In the genomic region with DNA sequence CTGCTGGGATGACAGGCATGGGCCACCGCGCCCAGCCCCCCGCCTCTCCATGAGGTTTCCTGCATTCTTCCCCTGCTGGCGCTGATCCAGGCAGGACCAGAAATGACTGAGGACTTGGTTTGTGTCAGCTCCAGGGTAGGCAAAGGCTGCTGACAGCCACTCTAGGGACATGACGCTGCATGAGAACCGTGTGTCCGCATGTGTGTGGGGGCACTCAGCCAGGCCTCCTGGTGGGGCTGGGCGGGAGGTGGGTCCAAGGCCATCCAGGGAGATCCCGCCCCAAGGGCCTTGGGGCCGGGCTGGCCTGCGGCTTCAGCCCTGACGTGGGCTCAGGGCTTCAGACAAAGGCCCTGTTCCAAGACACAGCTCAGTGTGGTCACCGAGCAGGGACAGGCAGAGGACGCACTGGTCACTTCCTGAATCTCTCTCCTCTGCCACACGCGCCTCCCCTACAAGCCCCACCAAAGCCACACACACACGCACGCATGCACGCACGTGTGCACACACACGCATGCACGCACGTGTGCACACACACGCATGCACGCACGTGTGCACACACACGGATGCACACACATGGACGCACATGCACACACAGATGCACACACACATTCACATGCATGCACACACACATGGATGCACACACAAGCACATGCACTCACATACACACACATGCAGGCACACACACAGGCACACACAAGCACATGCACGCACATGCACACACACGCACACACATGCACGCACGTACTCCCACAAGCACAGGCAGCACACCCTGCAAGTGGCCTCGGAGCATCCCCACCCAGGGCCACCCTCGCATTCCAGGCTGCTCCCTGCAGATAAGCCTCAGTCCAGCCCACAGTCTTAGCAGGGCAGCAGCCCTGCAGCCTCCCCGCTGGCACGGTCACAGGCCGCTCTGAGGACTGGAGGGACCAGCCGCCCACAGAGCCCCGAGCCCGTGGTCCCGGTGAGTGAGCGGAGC, we compare ENCODE assay signal across 16 cellular contexts. TPM values are rescaled to one million over a fixed set of nuclear protein-coding genes. Genes with fewer than 3 reads are reported as not detected.
DNase-seq lines count a peak whose midpoint lies in the region; ATAC-seq, FAIRE-seq and TF ChIP-seq lines count a peak whose summit lies in the region.
"Had no signal": no experiment of that assay in that cellular context is flagged by ENCODE, and none has a peak within 500 bp of the region (broad histone marks: within the 10 kb centered on the region; RNA-seq: fewer than 3 reads in every experiment).

No MANE protein-coding gene starts in this region.

- peak overlapping the region; percentile 28 for H3K4me3 Mint-ChIP-seq in activated naive CD8-positive, alpha-beta T cell treated with anti-CD3 and anti-CD28 coated beads, Interleukin-2, amount 10 ng/mL, durations not matched to agents 7 days and 5 days
- H3K4me3 Mint-ChIP-seq in activated naive CD8-positive, alpha-beta T cell treated with anti-CD3 and anti-CD28 coated beads, Interleukin-2, amount 50 U/mL, for 24 hours = no peak overlapping the region
- H3K4me3 Mint-ChIP-seq: activated B cell treated with CpG ODN at 0.5 μM for 24 hours had no signal

- H3K4me1 Mint-ChIP-seq in activated naive CD8-positive, alpha-beta T cell treated with anti-CD3 and anti-CD28 coated beads, Interleukin-2, amount 10 ng/mL, durations not matched to agents 7 days and 5 days = peaks cover 25% of the 10 kb centered on the region
- peaks cover 9% of the 10 kb centered on the region for H3K4me1 Mint-ChIP-seq in activated naive CD8-positive, alpha-beta T cell treated with anti-CD3 and anti-CD28 coated beads, Interleukin-2, amount 50 U/mL, for 24 hours
- H3K4me1 Mint-ChIP-seq: activated B cell treated with CpG ODN at 0.5 μM for 24 hours; activated T-helper 17 cell treated with anti-CD3 and anti-CD28 coated beads, Interleukin-2, amount 50 U/mL, for 72 hours had no signal

- in situ Hi-C loops in KBM-7 (cut with MboI; ENCODE audit: low pct_unique_long_range_greater_than_20kb, low sequenced_read_pairs) = no loop called here

- WGBS in right lobe of liver (ENCODE audit: insufficient coverage, low coverage, low lambda C conversion rate, missing lambda C conversion rate) = 51% methylated on average over 12 of the region's 42 CpGs

- H3K27me3 ChIP-seq in right lobe of liver = no peaks in the 10 kb centered on the region
- H3K27me3 ChIP-seq: esophagus muscularis mucosa, uterus had no signal

- H3K27ac Mint-ChIP-seq in activated naive CD8-positive, alpha-beta T cell treated with anti-CD3 and anti-CD28 coated beads, Interleukin-2, amount 10 ng/mL, durations not matched to agents 7 days and 5 days = peak overlapping the region; percentile 84
- H3K27ac Mint-ChIP-seq in activated naive CD8-positive, alpha-beta T cell treated with anti-CD3 and anti-CD28 coated beads, Interleukin-2, amount 50 U/mL, for 24 hours = no peak overlapping the region
- H3K27ac Mint-ChIP-seq: activated B cell treated with CpG ODN at 0.5 μM for 24 hours; activated T-helper 17 cell treated with anti-CD3 and anti-CD28 coated beads, Interleukin-2, amount 50 U/mL, for 72 hours had no signal

- TF ChIP-seq CTCF in cardiac fibroblast (IDR thresholded peaks at IDR 0.05; ENCODE audit: low read depth, low read length) (no peak), right lobe of liver (IDR thresholded peaks at IDR 0.05) (no peak)

- no peaks in the 10 kb centered on the region for H3K36me3 Mint-ChIP-seq in activated naive CD8-positive, alpha-beta T cell treated with anti-CD3 and anti-CD28 coated beads, Interleukin-2, amount 10 ng/mL, durations not matched to agents 7 days and 5 days
- no peaks in the 10 kb centered on the region for H3K36me3 Mint-ChIP-seq in activated naive CD8-positive, alpha-beta T cell treated with anti-CD3 and anti-CD28 coated beads, Interleukin-2, amount 50 U/mL, for 24 hours (ENCODE audit: low read depth)

- H3K4me1 ChIP-seq in right lobe of liver = no peaks in the 10 kb centered on the region

- no peak for TF ChIP-seq POLR2A in right lobe of liver (IDR thresholded peaks at IDR 0.05)

- POLR2A ChIA-PET in activated naive CD8-positive, alpha-beta T cell treated with anti-CD3 and anti-CD28 coated beads, Interleukin-2, amount 10 ng/mL, durations not matched to agents 7 days and 5 days (lab: Charles Lee) = interaction anchor here (0.9 to 1.9 kb wide), 3 partner anchors 10 to 178 kb away, joined by 3 to 5 read pairs (median 3); a partner anchor contains a TSS

- H3K9me3 Mint-ChIP-seq in activated naive CD8-positive, alpha-beta T cell treated with anti-CD3 and anti-CD28 coated beads, Interleukin-2, amount 10 ng/mL, durations not matched to agents 7 days and 5 days = no peaks in the 10 kb centered on the region
- no peaks in the 10 kb centered on the region for H3K9me3 Mint-ChIP-seq in activated naive CD8-positive, alpha-beta T cell treated with anti-CD3 and anti-CD28 coated beads, Interleukin-2, amount 50 U/mL, for 24 hours
- H3K9me3 Mint-ChIP-seq: activated B cell treated with CpG ODN at 0.5 μM for 24 hours; activated T-helper 17 cell treated with anti-CD3 and anti-CD28 coated beads, Interleukin-2, amount 50 U/mL, for 72 hours had no signal

- no peak for DNase-seq in activated naive CD8-positive, alpha-beta T cell treated with anti-CD3 and anti-CD28 coated beads, Interleukin-2, amount 10 ng/mL, durations not matched to agents 7 days and 5 days
- no peak for DNase-seq in activated naive CD8-positive, alpha-beta T cell treated with anti-CD3 and anti-CD28 coated beads, Interleukin-2, amount 50 U/mL, for 24 hours
- peak; percentile 58 to 63 for DNase-seq in cardiac fibroblast (ENCODE audit: low read depth in 2 of 2)
- peak in 1 of 3 donors; percentile 61 for DNase-seq in right lobe of liver
- DNase-seq in urothelium cell line (ENCODE audit: low spot score) = no peak
- no peak for DNase-seq in KBM-7
- no peak for DNase-seq in RCC 7860 (ENCODE audit: low spot score)
- DNase-seq: activated B cell treated with CpG ODN at 0.5 μM for 24 hours; central memory CD4-positive, alpha-beta T cell; HCEC 1CT; NCI-H1105; uterus had no signal

- H3K9me3 ChIP-seq in right lobe of liver = no peaks in the 10 kb centered on the region
- H3K9me3 ChIP-seq: esophagus muscularis mucosa, uterus had no signal

- intact Hi-C loops in right lobe of liver (cut with DNase I) = no loop called here

- no peak overlapping the region for H3K27ac ChIP-seq in right lobe of liver
- H3K27ac ChIP-seq: uterus had no signal

- FAIRE-seq in urothelium cell line (lab: Jason Lieb, UNC) = peak; percentile 98
- FAIRE-seq in RCC 7860 (lab: Jason Lieb, UNC) = no peak

- no peaks in the 10 kb centered on the region for H3K27me3 Mint-ChIP-seq in activated naive CD8-positive, alpha-beta T cell treated with anti-CD3 and anti-CD28 coated beads, Interleukin-2, amount 10 ng/mL, durations not matched to agents 7 days and 5 days
- H3K27me3 Mint-ChIP-seq in activated naive CD8-positive, alpha-beta T cell treated with anti-CD3 and anti-CD28 coated beads, Interleukin-2, amount 50 U/mL, for 24 hours = no peaks in the 10 kb centered on the region
- H3K27me3 Mint-ChIP-seq: activated B cell treated with CpG ODN at 0.5 μM for 24 hours; activated T-helper 17 cell treated with anti-CD3 and anti-CD28 coated beads, Interleukin-2, amount 50 U/mL, for 72 hours had no signal

- no peaks in the 10 kb centered on the region for H3K36me3 ChIP-seq in right lobe of liver
- H3K36me3 ChIP-seq: uterus had no signal

- H3K4me3 ChIP-seq in cardiac fibroblast (replicated peaks in 1 of 2; ENCODE audit: low read depth in 2 of 2, low read length in 2 of 2) (no peak overlapping the region), right lobe of liver (no peak overlapping the region)
- H3K4me3 ChIP-seq: esophagus muscularis mucosa, uterus had no signal

- ATAC-seq in activated naive CD8-positive, alpha-beta T cell treated with anti-CD3 and anti-CD28 coated beads, Interleukin-2, amount 10 ng/mL, durations not matched to agents 7 days and 5 days (ENCODE audit: low read depth) = no peak
- ATAC-seq in activated naive CD8-positive, alpha-beta T cell treated with anti-CD3 and anti-CD28 coated beads, Interleukin-2, amount 50 U/mL, for 24 hours = no peak
- peak; percentile 7 to 34 (median 24) for ATAC-seq in right lobe of liver
- ATAC-seq in GM18868 (IDR thresholded peaks at IDR 0.05; ENCODE audit: unreplicated experiment) = no peak

RNA-seq across cellular contexts. Expression of a gene that starts 5.3 kb away (rescaled TPM):
- total RNA-seq in activated naive CD8-positive, alpha-beta T cell treated with anti-CD3 and anti-CD28 coated beads, Interleukin-2, amount 10 ng/mL, durations not matched to agents 7 days and 5 days = 10 to 100 TPM; 68.3 to 72.0 TPM
- total RNA-seq in right lobe of liver = 10 to 100 TPM in 2 of 6 experiments, 1 to 10 TPM in 4; 4.7 to 18.7 (median 8.9) TPM

RNA-seq across cellular contexts. Expression of a gene that starts 35.0 kb away (rescaled TPM):
- 10 to 100 TPM; 53.9 to 57.1 TPM for total RNA-seq in activated naive CD8-positive, alpha-beta T cell treated with anti-CD3 and anti-CD28 coated beads, Interleukin-2, amount 10 ng/mL, durations not matched to agents 7 days and 5 days
- 10 to 100 TPM in 5 of 6 experiments, 1 to 10 TPM in 1; 9.5 to 31.0 (median 20.8) TPM for total RNA-seq in right lobe of liver

RNA-seq across cellular contexts. Expression of a gene that starts 39.4 kb away (rescaled TPM):
- not detected for total RNA-seq in activated naive CD8-positive, alpha-beta T cell treated with anti-CD3 and anti-CD28 coated beads, Interleukin-2, amount 10 ng/mL, durations not matched to agents 7 days and 5 days
- total RNA-seq in right lobe of liver = not detected
- total RNA-seq: activated B cell treated with CpG ODN at 0.5 μM for 24 hours; activated T-helper 17 cell treated with anti-CD3 and anti-CD28 coated beads, Interleukin-2, amount 50 U/mL, for 72 hours; HT1080 had no signal

RNA-seq across cellular contexts. Expression of a gene that starts 53.3 kb away (rescaled TPM):
- 10 to 100 TPM; 69.7 to 72.2 TPM for total RNA-seq in activated naive CD8-positive, alpha-beta T cell treated with anti-CD3 and anti-CD28 coated beads, Interleukin-2, amount 10 ng/mL, durations not matched to agents 7 days and 5 days
- 10 to 100 TPM; 36.0 to 50.8 (median 40.8) TPM for total RNA-seq in right lobe of liver

Comparison
In these comparisons a context has a peak if more than half of its experiments do, and no peak if none do; other contexts are left out.
1. ATAC-seq: peak in right lobe of liver (4 of 4); none in activated naive CD8-positive, alpha-beta T cell treated with anti-CD3 and anti-CD28 coated beads, Interleukin-2, amount 10 ng/mL, durations not matched to agents 7 days and 5 days (single experiment), activated naive CD8-positive, alpha-beta T cell treated with anti-CD3 and anti-CD28 coated beads, Interleukin-2, amount 50 U/mL, for 24 hours (single experiment) and GM18868 (single experiment).
2. DNase-seq: peak in cardiac fibroblast (2 of 2); none in activated naive CD8-positive, alpha-beta T cell treated with anti-CD3 and anti-CD28 coated beads, Interleukin-2, amount 10 ng/mL, durations not matched to agents 7 days and 5 days (single experiment), activated naive CD8-positive, alpha-beta T cell treated with anti-CD3 and anti-CD28 coated beads, Interleukin-2, amount 50 U/mL, for 24 hours (single experiment), urothelium cell line (single experiment), KBM-7 (single experiment) and RCC 7860 (single experiment).